In genomic region chr15:71278989-71279756, GRCh38 we compare ENCODE assay signal across 8 cellular contexts.
DNase-seq lines count a peak whose midpoint lies in the region; ATAC-seq and TF ChIP-seq lines count a peak whose summit lies in the region.

No MANE protein-coding gene starts in this region.

- no peaks in the 10 kb centered on the region for H3K9me3 Mint-ChIP-seq in activated CD4-positive, alpha-beta memory T cell treated with anti-CD3 and anti-CD28 coated beads for 36 hours

- H3K9ac ChIP-seq in mesenchymal stem cell (ENCODE audit: low read length), result peak overlapping the region; percentile 73

- CTCF ChIA-PET in activated CD4-positive, alpha-beta memory T cell treated with anti-CD3 and anti-CD28 coated beads for 36 hours (lab: Charles Lee), result no interaction called here

- no peak overlapping the region for H2BK120ac ChIP-seq in mesenchymal stem cell (ENCODE audit: low read depth, low read length)

- no peak for TF ChIP-seq CTCF in body of pancreas (IDR thresholded peaks at IDR 0.05)

- TF ChIP-seq POLR2A in body of pancreas (IDR thresholded peaks at IDR 0.05), result no peak

- H3K23ac ChIP-seq in mesenchymal stem cell (ENCODE audit: low read length in 2 of 2), result no peak overlapping the region

- peak; percentile 84 for ATAC-seq in body of pancreas

- H3K27me3 ChIP-seq in body of pancreas, result no peaks in the 10 kb centered on the region
- no peaks in the 10 kb centered on the region for H3K27me3 ChIP-seq in mesenchymal stem cell (ENCODE audit: control insufficient read depth in 1 of 2, insufficient read depth in 1 of 2, low read length in 2 of 2)

- H4K8ac ChIP-seq in mesenchymal stem cell (ENCODE audit: low read length), result no peak overlapping the region

- peaks cover 12% of the 10 kb centered on the region for H3K79me1 ChIP-seq in mesenchymal stem cell (replicated peaks; ENCODE audit: low read length, poor library complexity, severe bottlenecking)

- no peak overlapping the region for H3K4me3 ChIP-seq in body of pancreas
- peak overlapping the region in 1 of 2 experiments; percentile 32 for H3K4me3 ChIP-seq in mesenchymal stem cell (ENCODE audit: insufficient read depth in 1 of 2, low read depth in 1 of 2, low read length in 2 of 2)

- H3K4me1 ChIP-seq in body of pancreas (peaks cover 27% of the 10 kb centered on the region), mesenchymal stem cell (ENCODE audit: control insufficient read depth, insufficient read depth, low read depth, low read length) (peaks cover 8% of the 10 kb centered on the region)

- H4K91ac ChIP-seq in mesenchymal stem cell (ENCODE audit: low read length), result no peak overlapping the region

- H2AK5ac ChIP-seq in mesenchymal stem cell (ENCODE audit: low read length, severe bottlenecking), result no peak overlapping the region

- no peaks in the 10 kb centered on the region for H3K36me3 Mint-ChIP-seq in activated CD4-positive, alpha-beta memory T cell treated with anti-CD3 and anti-CD28 coated beads for 36 hours

- H3K18ac ChIP-seq in mesenchymal stem cell (ENCODE audit: low read depth in 1 of 2, low read length in 2 of 2), result peak overlapping the region in 1 of 2 experiments; percentile 64

- peak overlapping the region in 1 of 2 experiments; percentile 49 for H2BK12ac ChIP-seq in mesenchymal stem cell (ENCODE audit: low read length in 2 of 2)

- intact Hi-C loops in body of pancreas (cut with DNase I), result no loop called here
- intact Hi-C loops in activated CD4-positive, alpha-beta memory T cell treated with anti-CD3 and anti-CD28 coated beads for 36 hours (cut with micrococcal nuclease), result no loop called here

- H3K36me3 ChIP-seq in body of pancreas (replicated peaks in 1 of 2; ENCODE audit: insufficient read depth in 1 of 2, low read depth in 2 of 2) (no peaks in the 10 kb centered on the region), mesenchymal stem cell (ENCODE audit: control insufficient read depth in 1 of 2, insufficient read depth in 2 of 2, low read depth in 1 of 2, low read length in 2 of 2) (no peaks in the 10 kb centered on the region)

- H3K9me3 ChIP-seq in body of pancreas, result no peaks in the 10 kb centered on the region
- no peaks in the 10 kb centered on the region for H3K9me3 ChIP-seq in mesenchymal stem cell (ENCODE audit: control insufficient read depth, low read length)

- no peak overlapping the region for H3K4me3 Mint-ChIP-seq in activated CD4-positive, alpha-beta memory T cell treated with anti-CD3 and anti-CD28 coated beads for 36 hours

- H2BK15ac ChIP-seq in mesenchymal stem cell (ENCODE audit: low read depth, poor library complexity, severe bottlenecking), result no peak overlapping the region

- no peak overlapping the region for H3K4ac ChIP-seq in mesenchymal stem cell (ENCODE audit: low read depth in 1 of 2, low read length in 2 of 2)

- H3K27ac ChIP-seq in body of pancreas, result peak overlapping the region; percentile 26 to 77 (median 72)
- H3K27ac ChIP-seq in mesenchymal stem cell (ENCODE audit: low read length, poor library complexity, severe bottlenecking), result peak overlapping the region; percentile 26

- WGBS in body of pancreas, 2 donors, result 15 to 16% methylated on average over 15 of the region's 15 CpGs
- 69% methylated on average over 15 of the region's 15 CpGs for WGBS in mesenchymal stem cell

- H2AFZ ChIP-seq in mesenchymal stem cell (ENCODE audit: low read depth, low read length), result no peak overlapping the region

- no peak overlapping the region for H3K27ac Mint-ChIP-seq in activated CD4-positive, alpha-beta memory T cell treated with anti-CD3 and anti-CD28 coated beads for 36 hours

- no peak overlapping the region for H2BK5ac ChIP-seq in mesenchymal stem cell (ENCODE audit: low read depth, low read length, poor library complexity, severe bottlenecking)

- H3K14ac ChIP-seq in mesenchymal stem cell (ENCODE audit: low read length in 2 of 2), result peak overlapping the region in 1 of 2 experiments; percentile 72

- POLR2A ChIA-PET in activated CD4-positive, alpha-beta memory T cell treated with anti-CD3 and anti-CD28 coated beads for 36 hours (lab: Charles Lee), result no interaction called here

- DNase-seq in AML-193 (lab: John Stamatoyannopoulos, UW) (peak; percentile 12 to 27), NCI-H2029 (lab: John Stamatoyannopoulos, UW) (peak; percentile 74), body of pancreas (peak; percentile 71 to 90 (median 85)), mesenchymal stem cell (peak; percentile 83), RPMI8226 (no peak), putamen (ENCODE audit: low spot score) (no peak), epidermal melanocyte (ENCODE audit: insufficient read length, low spot score) (no peak)
- DNase-seq in activated CD4-positive, alpha-beta memory T cell treated with anti-CD3 and anti-CD28 coated beads for 36 hours, result no peak

- H3K4me2 ChIP-seq in mesenchymal stem cell (ENCODE audit: low read length, poor library complexity, severe bottlenecking), result no peak overlapping the region

- no peaks in the 10 kb centered on the region for H3K4me1 Mint-ChIP-seq in activated CD4-positive, alpha-beta memory T cell treated with anti-CD3 and anti-CD28 coated beads for 36 hours (ENCODE audit: low read depth)

- H3K27me3 Mint-ChIP-seq in activated CD4-positive, alpha-beta memory T cell treated with anti-CD3 and anti-CD28 coated beads for 36 hours, result no peaks in the 10 kb centered on the region

Comparison
In these comparisons a context has a peak if more than half of its experiments do, and no peak if none do; other contexts are left out.
1. DNase-seq: peak in AML-193 (2 of 2), NCI-H2029 (single experiment), body of pancreas (4 of 4) and mesenchymal stem cell (single experiment); none in RPMI8226 (single experiment), activated CD4-positive, alpha-beta memory T cell treated with anti-CD3 and anti-CD28 coated beads for 36 hours (single experiment), putamen (single experiment) and epidermal melanocyte (single experiment).